8 cellular contexts compared by ENCODE assay signal in genomic region chr1:202315576-202316168, GRCh38. TPM values are rescaled to one million over a fixed set of nuclear protein-coding genes. Genes with fewer than 3 reads are reported as not detected.
DNase-seq lines count a peak whose midpoint lies in the region; ATAC-seq and TF ChIP-seq lines count a peak whose summit lies in the region.

No MANE protein-coding gene starts in this region.

- peaks cover 9 to 10% of the 10 kb centered on the region in 2 experiments; a peak in 2 of 4 replicates for H3K4me1 ChIP-seq in SK-N-SH (ENCODE audit: control insufficient read depth in 1 of 2, insufficient read depth in 2 of 2, low read depth in 1 of 2, low read length in 1 of 2)
- peaks cover 0 to 3% of the 10 kb centered on the region in 2 experiments for H3K4me1 ChIP-seq in trophoblast cell (ENCODE audit: control insufficient read depth in 1 of 2, insufficient read depth in 2 of 2, low read length in 2 of 2)
- H3K4me1 ChIP-seq in upper lobe of left lung, result peaks cover 4 to 8% (median 5%) of the 10 kb centered on the region in 4 donors

- no peaks in the 10 kb centered on the region for H4K20me1 ChIP-seq in SK-N-SH (ENCODE audit: insufficient read depth)

- H3K4me2 ChIP-seq in SK-N-SH, result no peak overlapping the region
- H3K4me2 ChIP-seq in trophoblast cell (ENCODE audit: low read length), result no peak overlapping the region

- peak; percentile 95 for TF ChIP-seq CTCF in NB4 (IDR thresholded peaks at IDR 0.05; ENCODE audit: low read depth, low read length)
- peak; percentile 99 for TF ChIP-seq CTCF in SK-N-SH (IDR thresholded peaks at IDR 0.05)
- TF ChIP-seq CTCF in upper lobe of left lung (IDR thresholded peaks at IDR 0.05), result peak; percentile 71 to 87 (median 84)

- H2BK12ac ChIP-seq in trophoblast cell (ENCODE audit: low read length), result no peak overlapping the region

- H3K79me1 ChIP-seq in trophoblast cell (ENCODE audit: low read length), result no peaks in the 10 kb centered on the region

- no peak overlapping the region for H4K8ac ChIP-seq in trophoblast cell (ENCODE audit: low read depth, low read length)

- under 1% methylated on average over 9 of the region's 9 CpGs for WGBS in SK-N-SH (ENCODE audit: low lambda C conversion rate)
- WGBS in trophoblast cell (ENCODE audit: extremely low coverage, insufficient coverage, insufficient read length), result no CpG with 5 or more reads among the region's 9 CpGs
- WGBS in upper lobe of left lung, 2 donors, result 20 to 24% methylated on average over 9 of the region's 9 CpGs

- no peak overlapping the region for H2AFZ ChIP-seq in SK-N-SH (ENCODE audit: low read depth)
- no peak overlapping the region for H2AFZ ChIP-seq in trophoblast cell (ENCODE audit: insufficient read depth, low read length, poor library complexity)

- H3K27me3 ChIP-seq in SK-N-SH (ENCODE audit: insufficient read depth) (no peaks in the 10 kb centered on the region), trophoblast cell (ENCODE audit: insufficient read depth, low read length) (no peaks in the 10 kb centered on the region), upper lobe of left lung (no peaks in the 10 kb centered on the region)

- no peak overlapping the region for H4K91ac ChIP-seq in trophoblast cell (ENCODE audit: low read depth, low read length)

- TF ChIP-seq POLR2A in NB4 (IDR thresholded peaks at IDR 0.05; ENCODE audit: extremely low read depth, insufficient read length) (no peak), upper lobe of left lung (IDR thresholded peaks at IDR 0.05) (no peak)

- peak in 1 of 2 donors; percentile 82 for ATAC-seq in upper lobe of left lung (ENCODE audit: low FRiP score in 2 of 2)

- no peak overlapping the region for H4K12ac ChIP-seq in trophoblast cell (ENCODE audit: low read depth, low read length)

- H3K36me3 ChIP-seq in SK-N-SH (replicated peaks in 1 of 2; ENCODE audit: control insufficient read depth in 1 of 2, insufficient read depth in 2 of 2, low read length in 1 of 2) (no peaks in the 10 kb centered on the region), trophoblast cell (ENCODE audit: control insufficient read depth in 1 of 2, insufficient read depth in 2 of 2, low read length in 2 of 2) (no peaks in the 10 kb centered on the region), upper lobe of left lung (no peaks in the 10 kb centered on the region)

- TF ChIP-seq EP300 in SK-N-SH (IDR thresholded peaks at IDR 0.05; ENCODE audit: borderline replicate concordance in 1 of 2, low read depth in 1 of 2, low read length in 1 of 2) (no peak), upper lobe of left lung (IDR thresholded peaks at IDR 0.05) (no peak)

- no peak overlapping the region for H3K9ac ChIP-seq in SK-N-SH
- no peak overlapping the region for H3K9ac ChIP-seq in trophoblast cell (ENCODE audit: low read length)

- CTCF ChIA-PET in SK-N-SH (lab: Yijun Ruan, JAX), result interaction anchor here (0.6 to 9.2 kb wide), 50 partner anchors 8 to 683 kb away, joined by 3 to 187 read pairs (median 6); partner anchors contain the start of genes LGR6 and UBE2T

- DNase-seq in NCI-H524 (lab: John Stamatoyannopoulos, UW), result peak; percentile 49 to 77
- DNase-seq in NCI-H524 treated with DMSO at 0.1 percent for 48 hours (lab: John Stamatoyannopoulos, UW), result no peak
- DNase-seq in NB4 (ENCODE audit: low read depth), result peak; percentile 70
- peak; percentile 86 for DNase-seq in SK-N-SH
- DNase-seq in activated naive CD4-positive, alpha-beta T cell treated with Interleukin-2 at 50 U/mL for 16 hours, result peak; percentile 76
- DNase-seq in glomerular endothelial cell (ENCODE audit: extremely low read depth, low read depth, low spot score), result peak; percentile 60
- peak; percentile 68 to 84 for DNase-seq in trophoblast cell
- DNase-seq in upper lobe of left lung, result peak in 1 of 2 donors; percentile 78

- H3K27ac ChIP-seq in SK-N-SH (ENCODE audit: low read depth in 2 of 2, low read length in 1 of 2) (no peak overlapping the region), trophoblast cell (ENCODE audit: low read depth, low read length) (no peak overlapping the region), upper lobe of left lung (no peak overlapping the region)

- no peak overlapping the region for H2AK5ac ChIP-seq in trophoblast cell (ENCODE audit: low read length)

- no peak overlapping the region for H3K4ac ChIP-seq in trophoblast cell (ENCODE audit: low read depth, low read length)

- H3K4me3 ChIP-seq in NB4 (ENCODE audit: low read depth, low read length) (no peak overlapping the region), SK-N-SH (ENCODE audit: low read depth in 2 of 2, low read length in 1 of 2) (peak overlapping the region in 1 of 2 experiments; percentile 20; a peak in 1 of 4 replicates), trophoblast cell (ENCODE audit: low read depth, low read length) (no peak overlapping the region), upper lobe of left lung (no peak overlapping the region)

- no peak overlapping the region for H2BK120ac ChIP-seq in trophoblast cell (ENCODE audit: insufficient read depth, low read length, poor library complexity)

- POLR2A ChIA-PET in SK-N-SH (lab: Yijun Ruan, JAX), result no interaction called here

- H3K23ac ChIP-seq in trophoblast cell (ENCODE audit: low read length), result no peak overlapping the region

- H3K9me3 ChIP-seq in SK-N-SH (no peaks in the 10 kb centered on the region), trophoblast cell (ENCODE audit: insufficient read depth, low read depth, low read length) (peaks cover 2% of the 10 kb centered on the region), upper lobe of left lung (no peaks in the 10 kb centered on the region)

- peak; percentile 99 for TF ChIP-seq RAD21 in SK-N-SH (IDR thresholded peaks at IDR 0.05; ENCODE audit: low read length)

- no peak overlapping the region for H3K18ac ChIP-seq in trophoblast cell (ENCODE audit: low read length)

- H3K14ac ChIP-seq in trophoblast cell (ENCODE audit: low read length), result no peak overlapping the region

- H3K79me2 ChIP-seq in SK-N-SH (ENCODE audit: insufficient read depth) (no peaks in the 10 kb centered on the region), trophoblast cell (ENCODE audit: control insufficient read depth, insufficient read depth, low read length, poor library complexity) (no peaks in the 10 kb centered on the region)

- H3K9me2 ChIP-seq in SK-N-SH, result no peaks in the 10 kb centered on the region

- H3F3A ChIP-seq in SK-N-SH (replicated peaks; ENCODE audit: insufficient read depth), result no peaks in the 10 kb centered on the region

- no peak overlapping the region for H2BK5ac ChIP-seq in trophoblast cell (ENCODE audit: low read depth, low read length, poor library complexity)

TF ChIP-seq in SK-N-SH, 30 proteins besides CTCF, POLR2A, EP300 and RAD21:
- TF ChIP-seq USF1 (IDR thresholded peaks at IDR 0.05; ENCODE audit: borderline replicate concordance, low read depth) (no peak), SMC3 (IDR thresholded peaks at IDR 0.05; ENCODE audit: low read depth, low read length) (peak; percentile 99), CHD2 (IDR thresholded peaks at IDR 0.05; ENCODE audit: low read length, partially characterized antibody) (no peak), EZH2phosphoT487 (IDR thresholded peaks at IDR 0.05; ENCODE audit: borderline replicate concordance, low read depth) (no peak), RCOR1 (IDR thresholded peaks at IDR 0.05; ENCODE audit: low read length) (peak; percentile 46; the same call in 1 of the 2 replicates), MAX (IDR thresholded peaks at IDR 0.05; ENCODE audit: low read depth) (no peak), GATA2 (CRISPR knock-in tag; IDR thresholded peaks at IDR 0.05) (no peak)

RNA-seq across cellular contexts. Expression of gene UBE2T, which starts 26.1 kb away (rescaled TPM):
- 72.2 and 88.7 TPM in 2 replicates for polyA plus RNA-seq in SK-N-SH (2012; rRNA removed)
- polyA plus RNA-seq in SK-N-SH (2012; cell fraction: cytosol; rRNA removed), result 80.7 and 86.7 TPM in 2 replicates
- 23.7 and 35.6 TPM in 2 replicates for polyA plus RNA-seq in SK-N-SH (2012; cell fraction: nucleus; rRNA removed)
- total RNA-seq in glomerular endothelial cell (24.3 and 28.6 TPM in 2 replicates), upper lobe of left lung (1 to 10 TPM in 5 of 6 donors, not detected in 1; 1.6 to 5.5 (median 4.6) TPM)
- polyA plus RNA-seq in trophoblast cell (2013), result 44.5 and 45.0 TPM in 2 replicates

RNA-seq across cellular contexts. Expression of gene PPP1R12B, which starts 32.8 kb away (rescaled TPM):
- 2.8 and 5.3 TPM in 2 replicates for polyA plus RNA-seq in SK-N-SH (2012; rRNA removed)
- 2.5 and 3.5 TPM in 2 replicates for polyA plus RNA-seq in SK-N-SH (2012; cell fraction: cytosol; rRNA removed)
- 12.3 and 12.6 TPM in 2 replicates for polyA plus RNA-seq in SK-N-SH (2012; cell fraction: nucleus; rRNA removed)
- total RNA-seq in glomerular endothelial cell (3.8 and 8.1 TPM in 2 replicates), upper lobe of left lung (100 to 1,000 TPM in 1 of 6 donors, 10 to 100 TPM in 5; 27.6 to 120 (median 40.5) TPM)
- 9.0 and 9.4 TPM in 2 replicates for polyA plus RNA-seq in trophoblast cell (2013)
